Comparison of ENCODE assay signal across 10 cellular contexts in the genomic region with DNA sequence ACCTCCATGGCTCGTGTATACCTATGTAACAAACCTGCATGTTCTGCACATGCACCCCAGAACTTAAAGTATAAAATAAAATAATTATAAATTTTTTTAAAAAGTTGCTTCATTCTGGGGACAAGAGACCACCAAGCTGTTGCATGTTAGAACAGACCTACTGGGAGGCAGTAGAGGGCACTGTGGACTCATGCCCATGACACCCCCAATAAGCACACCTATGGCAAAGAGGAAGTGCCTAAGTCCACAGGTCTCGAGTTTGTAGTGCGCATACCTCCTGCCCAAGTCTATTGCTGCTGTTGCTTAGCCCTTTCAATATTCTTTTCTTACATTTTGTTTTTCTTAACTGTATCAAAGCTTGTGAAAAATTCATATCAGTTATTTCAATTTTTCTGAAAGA.
DNase-seq lines count a peak whose midpoint lies in the region; ATAC-seq and TF ChIP-seq lines count a peak whose summit lies in the region.
"Had no signal": no experiment of that assay in that cellular context is flagged by ENCODE, and none has a peak within 500 bp of the region (broad histone marks: within the 10 kb centered on the region; RNA-seq: fewer than 3 reads in every experiment).

No MANE protein-coding gene starts in this region.

- H3K4me3 Mint-ChIP-seq in MCF 10A (ENCODE audit: unreplicated experiment) = no peak overlapping the region
- no peak overlapping the region for H3K4me3 Mint-ChIP-seq in chondrocyte (ENCODE audit: unreplicated experiment)
- no peak overlapping the region for H3K4me3 Mint-ChIP-seq in activated CD4-positive, alpha-beta memory T cell treated with anti-CD3 and anti-CD28 coated beads for 36 hours
- H3K4me3 Mint-ChIP-seq: activated B cell treated with CpG ODN at 0.5 μM for 24 hours; CD8-positive, alpha-beta T cell had no signal

- no peaks in the 10 kb centered on the region for H3K36me3 Mint-ChIP-seq in MCF 10A (ENCODE audit: insufficient read depth, unreplicated experiment)
- H3K36me3 Mint-ChIP-seq in chondrocyte (ENCODE audit: low read depth) = no peaks in the 10 kb centered on the region
- H3K36me3 Mint-ChIP-seq in activated CD4-positive, alpha-beta memory T cell treated with anti-CD3 and anti-CD28 coated beads for 36 hours = no peaks in the 10 kb centered on the region
- H3K36me3 Mint-ChIP-seq: CD8-positive, alpha-beta T cell had no signal

- intact Hi-C loops in MCF 10A (cut with micrococcal nuclease) (loop anchor here (5.0 kb wide), 1 partner anchor 269 kb away; a partner anchor contains a TSS), breast epithelium (cut with DNase I; ENCODE audit: low total_unique reads) (no loop called here), testis (cut with DNase I; ENCODE audit: low total_unique reads) (no loop called here)
- intact Hi-C loops in activated CD4-positive, alpha-beta memory T cell treated with anti-CD3 and anti-CD28 coated beads for 36 hours (cut with micrococcal nuclease) = loop anchor here (2.0 kb wide), 1 partner anchor 268 kb away; a partner anchor contains a TSS

- WGBS in testis, 2 donors = 91 to 93% methylated on average over 3 of the region's 3 CpGs

- H3K27ac Mint-ChIP-seq in MCF 10A (ENCODE audit: low read depth, unreplicated experiment) = no peak overlapping the region
- no peak overlapping the region for H3K27ac Mint-ChIP-seq in chondrocyte (ENCODE audit: unreplicated experiment)
- no peak overlapping the region for H3K27ac Mint-ChIP-seq in activated CD4-positive, alpha-beta memory T cell treated with anti-CD3 and anti-CD28 coated beads for 36 hours
- H3K27ac Mint-ChIP-seq: activated B cell treated with CpG ODN at 0.5 μM for 24 hours; CD8-positive, alpha-beta T cell had no signal

- no peaks in the 10 kb centered on the region for H3K36me3 ChIP-seq in breast epithelium
- H3K36me3 ChIP-seq in testis (ENCODE audit: low read depth, missing control alignments) = no peaks in the 10 kb centered on the region

- TF ChIP-seq POLR2A in breast epithelium (IDR thresholded peaks at IDR 0.05) = no peak
- no peak for TF ChIP-seq POLR2A in testis (IDR thresholded peaks at IDR 0.05)

- ATAC-seq in HG03439 (IDR thresholded peaks at IDR 0.05; ENCODE audit: unreplicated experiment) = no peak
- ATAC-seq: CD8-positive, alpha-beta T cell had no signal

- no peaks in the 10 kb centered on the region for H3K27me3 ChIP-seq in breast epithelium
- H3K27me3 ChIP-seq in testis = no peaks in the 10 kb centered on the region

- H3K4me1 Mint-ChIP-seq in MCF 10A (ENCODE audit: insufficient read depth, unreplicated experiment) (no peaks in the 10 kb centered on the region), chondrocyte (ENCODE audit: low read depth) (peaks cover 27% of the 10 kb centered on the region)
- no peaks in the 10 kb centered on the region for H3K4me1 Mint-ChIP-seq in activated CD4-positive, alpha-beta memory T cell treated with anti-CD3 and anti-CD28 coated beads for 36 hours (ENCODE audit: low read depth)
- H3K4me1 Mint-ChIP-seq: activated B cell treated with CpG ODN at 0.5 μM for 24 hours had no signal

- TF ChIP-seq CTCF in MCF 10A (IDR thresholded peaks at IDR 0.05; ENCODE audit: unreplicated experiment) (no peak), breast epithelium (IDR thresholded peaks at IDR 0.05) (no peak), chondrocyte (IDR thresholded peaks at IDR 0.05) (peak; percentile 42), testis (IDR thresholded peaks at IDR 0.05) (peak in 1 of 3 experiments; percentile 8)

- no peaks in the 10 kb centered on the region for H3K4me1 ChIP-seq in breast epithelium
- H3K4me1 ChIP-seq in testis = no peaks in the 10 kb centered on the region

- no peak overlapping the region for H3K4me3 ChIP-seq in breast epithelium
- H3K4me3 ChIP-seq in Jurkat, Clone E6-1 (ENCODE audit: low read length) = no peak overlapping the region
- H3K4me3 ChIP-seq in testis = no peak overlapping the region

- CTCF ChIA-PET in MCF 10A (lab: Yijun Ruan, JAX) = interaction anchor here (0.6 to 1.4 kb wide), 3 partner anchors 268 to 807 kb away, joined by 3 to 5 read pairs (median 3); a partner anchor contains a TSS
- CTCF ChIA-PET in activated CD4-positive, alpha-beta memory T cell treated with anti-CD3 and anti-CD28 coated beads for 36 hours (lab: Charles Lee) = interaction anchor here (0.9 kb wide), 1 partner anchor 129 kb away, joined by 3 read pairs; no protein-coding TSS in a partner anchor

- DNase-seq in MCF 10A (ENCODE audit: unreplicated experiment) (peak; percentile 23), breast epithelium (ENCODE audit: low spot score in 2 of 2) (no peak), chondrocyte (ENCODE audit: low spot score) (no peak), testis (peak; percentile 43)
- DNase-seq in Jurkat, Clone E6-1 (ENCODE audit: low read depth, low spot score) = peak; percentile 65
- no peak for DNase-seq in activated CD4-positive, alpha-beta memory T cell treated with anti-CD3 and anti-CD28 coated beads for 36 hours
- DNase-seq in stimulated activated CD8-positive, alpha-beta memory T cell treated with anti-CD3 and anti-CD28 coated beads, Interleukin-4, amount 100 ng/mL, for 48 hours = no peak
- DNase-seq: activated B cell treated with CpG ODN at 0.5 μM for 24 hours; CD8-positive, alpha-beta T cell had no signal

- H3K27me3 Mint-ChIP-seq in MCF 10A (ENCODE audit: insufficient read depth, unreplicated experiment) (no peaks in the 10 kb centered on the region), chondrocyte (ENCODE audit: low read depth) (no peaks in the 10 kb centered on the region)
- peaks cover 13% of the 10 kb centered on the region for H3K27me3 Mint-ChIP-seq in activated CD4-positive, alpha-beta memory T cell treated with anti-CD3 and anti-CD28 coated beads for 36 hours
- H3K27me3 Mint-ChIP-seq: activated B cell treated with CpG ODN at 0.5 μM for 24 hours had no signal

- POLR2A ChIA-PET in MCF 10A (lab: Yijun Ruan, JAX) = no interaction called here
- POLR2A ChIA-PET in activated CD4-positive, alpha-beta memory T cell treated with anti-CD3 and anti-CD28 coated beads for 36 hours (lab: Charles Lee) = no interaction called here

- H3K27ac ChIP-seq in breast epithelium (no peak overlapping the region), testis (no peak overlapping the region)

- BruUV-seq in MCF 10A (replicated peaks; lab: Mats Ljungman, UMichigan) = no TSS peak

- no peaks in the 10 kb centered on the region for H3K9me3 ChIP-seq in breast epithelium
- no peaks in the 10 kb centered on the region for H3K9me3 ChIP-seq in testis

- H3K9me3 Mint-ChIP-seq in MCF 10A (ENCODE audit: unreplicated experiment) (no peaks in the 10 kb centered on the region), chondrocyte (ENCODE audit: low read depth) (peaks cover 3% of the 10 kb centered on the region)
- no peaks in the 10 kb centered on the region for H3K9me3 Mint-ChIP-seq in activated CD4-positive, alpha-beta memory T cell treated with anti-CD3 and anti-CD28 coated beads for 36 hours
- H3K9me3 Mint-ChIP-seq: activated B cell treated with CpG ODN at 0.5 μM for 24 hours; CD8-positive, alpha-beta T cell had no signal

Comparison
In these comparisons a context has a peak if more than half of its experiments do, and no peak if none do; other contexts are left out.
1. DNase-seq: peak in MCF 10A (single experiment), Jurkat, Clone E6-1 (single experiment) and testis (single experiment); none in breast epithelium (0 of 2), chondrocyte (single experiment), activated CD4-positive, alpha-beta memory T cell treated with anti-CD3 and anti-CD28 coated beads for 36 hours (single experiment) and stimulated activated CD8-positive, alpha-beta memory T cell treated with anti-CD3 and anti-CD28 coated beads, Interleukin-4, amount 100 ng/mL, for 48 hours (single experiment).
2. intact Hi-C loops: an anchor here in MCF 10A (5.0 kb wide) and activated CD4-positive, alpha-beta memory T cell treated with anti-CD3 and anti-CD28 coated beads for 36 hours (2.0 kb wide); none called in breast epithelium and testis.